In the genomic region with DNA sequence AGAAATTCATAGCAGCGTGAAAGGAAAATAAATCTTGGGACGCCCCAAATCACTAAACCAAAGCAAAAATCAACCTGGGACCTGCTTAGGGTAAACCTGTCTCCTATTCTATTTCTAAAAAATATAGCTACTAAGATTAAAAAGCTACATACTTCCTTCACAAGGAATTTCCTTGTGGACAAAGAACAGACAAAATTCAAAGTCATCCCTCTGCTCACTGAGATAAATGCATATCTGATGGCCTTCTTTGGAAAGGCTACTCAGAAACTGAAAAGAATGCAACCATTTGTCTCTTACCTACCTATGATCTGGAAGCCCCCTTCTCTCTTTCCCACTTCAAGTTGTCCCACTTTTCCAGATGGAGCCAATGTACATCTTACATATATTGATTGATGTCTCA, we compare ENCODE assay signal across 1 cellular context.
TF ChIP-seq lines count a peak whose summit lies in the region.

No MANE protein-coding gene starts in this region.

TF ChIP-seq in K562, 482 proteins besides CTCF, POLR2A, EP300 and RAD21 (continued from another document):
- TF ChIP-seq MAFG (tag; conservative IDR thresholded peaks at IDR 0.05) (peak; percentile 55), ZNF57 (CRISPR knock-in tag; IDR thresholded peaks at IDR 0.05) (no peak), TEAD4 (IDR thresholded peaks at IDR 0.05; ENCODE audit: low read length) (peak; percentile 71), TEAD4 (CRISPR knock-in tag; IDR thresholded peaks at IDR 0.05; ENCODE audit: borderline replicate concordance) (no peak), TCF3 (CRISPR knock-in tag; IDR thresholded peaks at IDR 0.05) (peak; percentile 52; the same call in 1 of the 2 replicates), RCOR1 (IDR thresholded peaks at IDR 0.05; ENCODE audit: borderline replicate concordance in 1 of 2, low read depth in 2 of 2, low read length in 2 of 2) (peak in 1 of 2 experiments; percentile 33; a peak in 1 of 4 replicates), FUS (optimal IDR thresholded peaks at IDR 0.05; ENCODE audit: low read depth, low read length) (no peak), NCOR1 (IDR thresholded peaks at IDR 0.05) (peak; percentile 20; the same call in 1 of the 2 replicates), EZH2 (IDR thresholded peaks at IDR 0.05; ENCODE audit: borderline replicate concordance, low read depth, low read length) (no peak), C11orf30 (IDR thresholded peaks at IDR 0.05; ENCODE audit: low read depth) (peak; percentile 27; the same call in 1 of the 2 replicates), MTA3 (IDR thresholded peaks at IDR 0.05; ENCODE audit: borderline replicate concordance) (0 out of 2 replicates have a peak, but pooled peaks have one; percentile 19), SMARCA4 (IDR thresholded peaks at IDR 0.05) (peak; percentile 75), DPF2 (IDR thresholded peaks at IDR 0.05) (peak; percentile 75), ZFX (CRISPR knock-in tag; IDR thresholded peaks at IDR 0.05) (no peak), CBFA2T3 (IDR thresholded peaks at IDR 0.05) (peak; percentile 62), ELF4 (CRISPR knock-in tag; IDR thresholded peaks at IDR 0.05) (no peak), TSC22D4 (tag; IDR thresholded peaks at IDR 0.05) (no peak), ARID1B (IDR thresholded peaks at IDR 0.05) (peak; percentile 86), SOX6 (IDR thresholded peaks at IDR 0.05) (peak; percentile 67), NFE2 (IDR thresholded peaks at IDR 0.05; ENCODE audit: low read depth) (peak; percentile 82), ZNF217 (CRISPR knock-in tag; IDR thresholded peaks at IDR 0.05) (no peak), TAL1 (IDR thresholded peaks at IDR 0.05) (peak; percentile 65), CBFA2T2 (conservative IDR thresholded peaks at IDR 0.05) (0 out of 2 replicates have a peak, but pooled peaks have one; percentile 20), PCBP2 (IDR thresholded peaks at IDR 0.05; ENCODE audit: low read depth, low read length, poor library complexity, severe bottlenecking) (no peak), SMARCE1 (IDR thresholded peaks at IDR 0.05) (0 out of 2 replicates have a peak, but pooled peaks have one; percentile 55), ZNF239 (CRISPR knock-in tag; IDR thresholded peaks at IDR 0.05) (no peak), KDM1A (IDR thresholded peaks at IDR 0.05) (no peak)
- TF ChIP-seq, protein P1, sequence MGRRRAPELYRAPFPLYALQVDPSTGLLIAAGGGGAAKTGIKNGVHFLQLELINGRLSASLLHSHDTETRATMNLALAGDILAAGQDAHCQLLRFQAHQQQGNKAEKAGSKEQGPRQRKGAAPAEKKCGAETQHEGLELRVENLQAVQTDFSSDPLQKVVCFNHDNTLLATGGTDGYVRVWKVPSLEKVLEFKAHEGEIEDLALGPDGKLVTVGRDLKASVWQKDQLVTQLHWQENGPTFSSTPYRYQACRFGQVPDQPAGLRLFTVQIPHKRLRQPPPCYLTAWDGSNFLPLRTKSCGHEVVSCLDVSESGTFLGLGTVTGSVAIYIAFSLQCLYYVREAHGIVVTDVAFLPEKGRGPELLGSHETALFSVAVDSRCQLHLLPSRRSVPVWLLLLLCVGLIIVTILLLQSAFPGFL (CRISPR knock-in tag; IDR thresholded peaks at IDR 0.05): no peak
- TF ChIP-seq, protein P2, sequence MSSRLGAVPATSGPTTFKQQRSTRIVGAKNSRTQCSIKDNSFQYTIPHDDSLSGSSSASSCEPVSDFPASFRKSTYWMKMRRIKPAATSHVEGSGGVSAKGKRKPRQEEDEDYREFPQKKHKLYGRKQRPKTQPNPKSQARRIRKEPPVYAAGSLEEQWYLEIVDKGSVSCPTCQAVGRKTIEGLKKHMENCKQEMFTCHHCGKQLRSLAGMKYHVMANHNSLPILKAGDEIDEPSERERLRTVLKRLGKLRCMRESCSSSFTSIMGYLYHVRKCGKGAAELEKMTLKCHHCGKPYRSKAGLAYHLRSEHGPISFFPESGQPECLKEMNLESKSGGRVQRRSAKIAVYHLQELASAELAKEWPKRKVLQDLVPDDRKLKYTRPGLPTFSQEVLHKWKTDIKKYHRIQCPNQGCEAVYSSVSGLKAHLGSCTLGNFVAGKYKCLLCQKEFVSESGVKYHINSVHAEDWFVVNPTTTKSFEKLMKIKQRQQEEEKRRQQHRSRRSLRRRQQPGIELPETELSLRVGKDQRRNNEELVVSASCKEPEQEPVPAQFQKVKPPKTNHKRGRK (tag; IDR thresholded peaks at IDR 0.05): no peak
